10 cellular contexts compared by ENCODE assay signal in genomic region chr21:31161157-31161556, GRCh38.
DNase-seq lines count a peak whose midpoint lies in the region; ATAC-seq and TF ChIP-seq lines count a peak whose summit lies in the region.
"Had no signal": no experiment of that assay in that cellular context is flagged by ENCODE, and none has a peak within 500 bp of the region (broad histone marks: within the 10 kb centered on the region; RNA-seq: fewer than 3 reads in every experiment).

No MANE protein-coding gene starts in this region.

- peak; percentile 9; the same call in 1 of the 2 replicates for ATAC-seq in WTC11
- ATAC-seq in sciatic nerve, result peak; percentile 79
- ATAC-seq in GM21447 (IDR thresholded peaks at IDR 0.05; ENCODE audit: unreplicated experiment), result no peak
- no peak for ATAC-seq in GM21423 (IDR thresholded peaks at IDR 0.05; ENCODE audit: unreplicated experiment)
- no peak for ATAC-seq in HG02973 (IDR thresholded peaks at IDR 0.05; ENCODE audit: unreplicated experiment)

- peak overlapping the region; percentile 97 for H3K27ac Mint-ChIP-seq in WTC11
- H3K27ac Mint-ChIP-seq: natural killer cell had no signal

- H3K27me3 Mint-ChIP-seq in WTC11 (ENCODE audit: low read depth), result no peaks in the 10 kb centered on the region

- DNase-seq in H7, result peak; percentile 44
- DNase-seq in WTC11 (ENCODE audit: low spot score), result no peak
- DNase-seq in globus pallidus (ENCODE audit: low spot score), result peak; percentile 91
- DNase-seq in sciatic nerve (ENCODE audit: low spot score), result no peak
- DNase-seq in OCI-M2 (lab: John Stamatoyannopoulos, UW; ENCODE audit: unreplicated experiment), result no peak
- DNase-seq: natural killer cell; stimulated activated CD8-positive, alpha-beta memory T cell treated with anti-CD3 and anti-CD28 coated beads, Interleukin-4, amount 100 ng/mL, for 48 hours had no signal

- no peaks in the 10 kb centered on the region for H3K36me3 ChIP-seq in H7 (replicated peaks; ENCODE audit: control insufficient read depth, insufficient read depth, low read length)

- H3K36me3 Mint-ChIP-seq in WTC11, result peaks cover 29% of the 10 kb centered on the region

- H3K9me3 Mint-ChIP-seq in WTC11, result peaks cover 21% of the 10 kb centered on the region
- H3K9me3 Mint-ChIP-seq: natural killer cell had no signal

- no peak for TF ChIP-seq CTCF in WTC11 (IDR thresholded peaks at IDR 0.05)

- peaks cover 49% of the 10 kb centered on the region for H3K4me1 Mint-ChIP-seq in WTC11

- CTCF ChIA-PET in WTC11 (lab: Charles Lee), result interaction anchor here (0.8 to 1.2 kb wide), 3 partner anchors 20 to 53 kb away, joined by 3 to 5 read pairs (median 3); no protein-coding TSS in a partner anchor

- intact Hi-C loops in sciatic nerve (cut with DNase I), result no loop called here

- H3K4me3 ChIP-seq in H7 (ENCODE audit: insufficient read depth, low read depth, low read length), result no peak overlapping the region

- H3K4me3 Mint-ChIP-seq in WTC11, result peak overlapping the region; percentile 74
- H3K4me3 Mint-ChIP-seq: natural killer cell had no signal

- H3K27me3 ChIP-seq in H7 (ENCODE audit: control insufficient read depth, insufficient read depth, low read length), result no peaks in the 10 kb centered on the region

- POLR2A ChIA-PET in WTC11 (lab: Charles Lee), result no interaction called here

TF ChIP-seq in WTC11, 78 proteins besides CTCF, POLR2A, EP300 and RAD21:
- no peak for TF ChIP-seq CBFB (CRISPR knock-in tag; IDR thresholded peaks at IDR 0.05; ENCODE audit: low read depth)
- TF ChIP-seq ZNF138 (CRISPR knock-in tag; conservative IDR thresholded peaks at IDR 0.05), result no peak
- no peak for TF ChIP-seq ETV6 (CRISPR knock-in tag; IDR thresholded peaks at IDR 0.05)
- no peak for TF ChIP-seq CREB1 (CRISPR knock-in tag; IDR thresholded peaks at IDR 0.05)
- no peak for TF ChIP-seq FOXP1 (CRISPR knock-in tag; IDR thresholded peaks at IDR 0.05; ENCODE audit: borderline replicate concordance)
- TF ChIP-seq ZNF121 (CRISPR knock-in tag; IDR thresholded peaks at IDR 0.05), result no peak
- TF ChIP-seq ZNF396 (CRISPR knock-in tag; IDR thresholded peaks at IDR 0.05; ENCODE audit: borderline replicate concordance), result no peak
- TF ChIP-seq NFYB (CRISPR knock-in tag; conservative IDR thresholded peaks at IDR 0.05; ENCODE audit: low read depth), result no peak
- TF ChIP-seq FOXP4 (CRISPR knock-in tag; IDR thresholded peaks at IDR 0.05), result no peak
- no peak for TF ChIP-seq ZNF671 (CRISPR knock-in tag; IDR thresholded peaks at IDR 0.05)
TF ChIP-seq in WTC11: peak in this region for 0.

Comparison
In these comparisons a context has a peak if more than half of its experiments do, and no peak if none do; other contexts are left out.
1. DNase-seq: peak in H7 (single experiment) and globus pallidus (single experiment); none in WTC11 (single experiment), sciatic nerve (single experiment) and OCI-M2 (single experiment).
2. ATAC-seq: peak in WTC11 (single experiment) and sciatic nerve (single experiment); none in GM21447 (single experiment), GM21423 (single experiment) and HG02973 (single experiment).